9 cellular contexts compared by ENCODE assay signal in genomic region chr7:132575987-132576722, GRCh38. TPM values are rescaled to one million over a fixed set of nuclear protein-coding genes. Genes with fewer than 3 reads are reported as not detected.
DNase-seq lines count a peak whose midpoint lies in the region; ATAC-seq and TF ChIP-seq lines count a peak whose summit lies in the region.
"Had no signal": no experiment of that assay in that cellular context is flagged by ENCODE, and none has a peak within 500 bp of the region (broad histone marks: within the 10 kb centered on the region; RNA-seq: fewer than 3 reads in every experiment).

Gene PLXNA4 (minus strand): TSS chr7:132576470. CDS start chr7:132508693, 67,777 bp downstream.

- H3K9me3 ChIP-seq in mononuclear cell (ENCODE audit: low read depth, low read length), result no peaks in the 10 kb centered on the region

- H3K27me3 Mint-ChIP-seq in CD14-positive monocyte (ENCODE audit: low read depth in 3 of 3) (peaks cover 79 to 87% (median 81%) of the 10 kb centered on the region in 3 donors), type B pancreatic cell (peaks cover 84% of the 10 kb centered on the region)

- peaks cover 0 to 3% of the 10 kb centered on the region in 2 donors for H3K36me3 Mint-ChIP-seq in CD14-positive monocyte
- no peaks in the 10 kb centered on the region for H3K36me3 Mint-ChIP-seq in type B pancreatic cell

- no peak for TF ChIP-seq CTCF in CD14-positive monocyte (IDR thresholded peaks at IDR 0.05)
- no peak for TF ChIP-seq CTCF in type B pancreatic cell (conservative IDR thresholded peaks at IDR 0.05)

- no peak within 1 kb of the TSS for H3K27ac Mint-ChIP-seq in CD14-positive monocyte
- no peak within 1 kb of the TSS for H3K27ac Mint-ChIP-seq in type B pancreatic cell

- ATAC-seq in HG02642 (IDR thresholded peaks at IDR 0.05; ENCODE audit: poor library complexity, unreplicated experiment) (no peak), GM18867 (IDR thresholded peaks at IDR 0.05; ENCODE audit: unreplicated experiment) (no peak)
- ATAC-seq: HCT116 had no signal

- H3K4me1 Mint-ChIP-seq in CD14-positive monocyte (peaks cover 5% of the 10 kb centered on the region), type B pancreatic cell (ENCODE audit: unreplicated experiment) (peaks cover 26% of the 10 kb centered on the region)

- H3K27me3 ChIP-seq in mononuclear cell (ENCODE audit: insufficient read depth, low read length), result peaks cover 67% of the 10 kb centered on the region

- H3K9me3 Mint-ChIP-seq in CD14-positive monocyte (peaks cover 0 to 10% (median 2%) of the 10 kb centered on the region in 7 donors), type B pancreatic cell (no peaks in the 10 kb centered on the region)

- H3K4me1 ChIP-seq in mononuclear cell (ENCODE audit: insufficient read depth, low read length), result peaks cover 9% of the 10 kb centered on the region

- H3K4me3 ChIP-seq in mononuclear cell (ENCODE audit: low read length), result peak within 1 kb of the TSS; percentile 6

- H3K4me3 Mint-ChIP-seq in CD14-positive monocyte (peak within 1 kb of the TSS; percentile 33 to 53), type B pancreatic cell (peak within 1 kb of the TSS; percentile 86)

- DNase-seq in CD14-positive monocyte (ENCODE audit: low spot score) (no peak), NCI-H1105 treated with DMSO at 0.1 percent for 48 hours (lab: John Stamatoyannopoulos, UW) (peak; percentile 36), ecto neural progenitor cell (ENCODE audit: low spot score) (peak; percentile 58), type B pancreatic cell (ENCODE audit: extremely low spot score, unreplicated experiment) (no peak), SIG-M5 treated with dmso at 0.1 percent for 504 hours (lab: John Stamatoyannopoulos, UW; ENCODE audit: unreplicated experiment) (no peak)

- intact Hi-C loops in CD14-positive monocyte (cut with micrococcal nuclease), result no loop called here

RNA-seq across cellular contexts. Expression of gene PLXNA4, which starts in this region (rescaled TPM):
- polyA plus RNA-seq in CD14-positive monocyte, result not detected
- total RNA-seq in mononuclear cell (2.6 TPM), type B pancreatic cell (ENCODE audit: low replicate concordance) (1.6 and 13.6 TPM in 2 replicates)

Comparison
In these comparisons a context has a peak if more than half of its experiments do, and no peak if none do; other contexts are left out.
1. DNase-seq: peak in NCI-H1105 treated with DMSO at 0.1 percent for 48 hours (single experiment) and ecto neural progenitor cell (single experiment); none in CD14-positive monocyte (single experiment), type B pancreatic cell (single experiment) and SIG-M5 treated with dmso at 0.1 percent for 504 hours (single experiment).